In genomic region chr10:128147064-128147463, GRCh38 we compare ENCODE assay signal across 13 cellular contexts. TPM values are rescaled to one million over a fixed set of nuclear protein-coding genes. Genes with fewer than 3 reads are reported as not detected.
A peak's percentile ranks its signal among the peaks of the same experiment; 100 is the strongest.
DNase-seq lines count a peak whose midpoint lies in the region; ATAC-seq, FAIRE-seq and TF ChIP-seq lines count a peak whose summit lies in the region.
"Had no signal": no experiment of that assay in that cellular context is flagged by ENCODE, and none has a peak within 500 bp of the region (broad histone marks: within the 10 kb centered on the region; RNA-seq: fewer than 3 reads in every experiment).

No MANE protein-coding gene starts in this region.

- no peaks in the 10 kb centered on the region for H4K20me1 ChIP-seq in OCI-LY3 (ENCODE audit: insufficient read depth, low read length)
- no peaks in the 10 kb centered on the region for H4K20me1 ChIP-seq in neural progenitor cell (ENCODE audit: low read depth)

- no peaks in the 10 kb centered on the region for H3K27me3 ChIP-seq in OCI-LY3 (ENCODE audit: low read depth, low read length)
- no peaks in the 10 kb centered on the region for H3K27me3 ChIP-seq in small intestine (ENCODE audit: control insufficient read depth in 2 of 2, insufficient read depth in 2 of 2, low read length in 2 of 2)
- peaks cover 20% of the 10 kb centered on the region for H3K27me3 ChIP-seq in neural progenitor cell
- H3K27me3 ChIP-seq: thyroid gland had no signal

- no peak overlapping the region for H3K4me3 Mint-ChIP-seq in neural progenitor cell

- H3K27ac ChIP-seq in OCI-LY3 (ENCODE audit: low read length) (no peak overlapping the region; the same call in 1 of the 2 replicates), small intestine (ENCODE audit: low read depth in 1 of 2, low read length in 1 of 2) (no peak overlapping the region), neural progenitor cell (no peak overlapping the region)
- H3K27ac ChIP-seq: thyroid gland, VCaP had no signal

- H3K9me3 Mint-ChIP-seq in neural progenitor cell, result no peaks in the 10 kb centered on the region

- H3K36me3 ChIP-seq in OCI-LY3 (replicated peaks; ENCODE audit: low read depth, low read length) (peaks cover 4% of the 10 kb centered on the region), small intestine (ENCODE audit: control insufficient read depth in 2 of 2, insufficient read depth in 2 of 2, low read length in 2 of 2) (no peaks in the 10 kb centered on the region), neural progenitor cell (no peaks in the 10 kb centered on the region)
- H3K36me3 ChIP-seq: thyroid gland had no signal

- H3K27me3 Mint-ChIP-seq in neural progenitor cell (ENCODE audit: insufficient read depth, low read depth), result peaks cover 22% of the 10 kb centered on the region

- TF ChIP-seq CTCF in OCI-LY3 (IDR thresholded peaks at IDR 0.05; ENCODE audit: low read depth, low read length), result no peak
- TF ChIP-seq CTCF in neural progenitor cell (IDR thresholded peaks at IDR 0.05), result no peak

- H3K4me3 ChIP-seq in OCI-LY3 (ENCODE audit: low read length) (peak overlapping the region; percentile 31; the same call in 1 of the 2 replicates), small intestine (ENCODE audit: low read depth in 1 of 2, low read length in 2 of 2) (no peak overlapping the region), neural progenitor cell (no peak overlapping the region)
- H3K4me3 ChIP-seq: thyroid gland had no signal

- H3K4me2 ChIP-seq in OCI-LY3 (ENCODE audit: low read length) (peak overlapping the region; percentile 49; the same call in 1 of the 2 replicates), neural progenitor cell (no peak overlapping the region)

- no peak overlapping the region for H3K27ac Mint-ChIP-seq in neural progenitor cell
- H3K27ac Mint-ChIP-seq: CD4-positive, CD25-positive, alpha-beta regulatory T cell had no signal

- H3K4me1 ChIP-seq in OCI-LY3 (ENCODE audit: low read length) (peaks cover 12% of the 10 kb centered on the region), small intestine (ENCODE audit: control insufficient read depth in 2 of 2, insufficient read depth in 1 of 2, low read depth in 1 of 2, low read length in 1 of 2) (no peaks in the 10 kb centered on the region), neural progenitor cell (peaks cover 6% of the 10 kb centered on the region)

- ATAC-seq in HG02623 (IDR thresholded peaks at IDR 0.05; ENCODE audit: unreplicated experiment), result peak; percentile 57
- peak; percentile 49 for ATAC-seq in stimulated activated naive CD8-positive, alpha-beta T cell treated with anti-CD3 and anti-CD28 coated beads, Interleukin-15, Interleukin-2, amounts not matched to agents 100 U/mL and 50 U/mL, for 24 hours

- WGBS in small intestine, 3 donors, result 67 to 68% (median 67%) methylated on average over 4 of the region's 4 CpGs

- H3K4me1 Mint-ChIP-seq in neural progenitor cell, result peaks cover 14% of the 10 kb centered on the region

- H3F3A ChIP-seq in neural progenitor cell (ENCODE audit: low read depth), result peaks cover 8% of the 10 kb centered on the region

- FAIRE-seq in small intestine (lab: Jason Lieb, UNC), result no peak

- peak; percentile 41 for DNase-seq in stimulated activated CD4-positive, alpha-beta T cell treated with anti-CD3 and anti-CD28 coated beads, Interleukin-15, amount 100 ng/mL, for 24 hours
- DNase-seq in stimulated activated CD4-positive, alpha-beta T cell treated with anti-CD3 and anti-CD28 coated beads, Interleukin-2, amount 100 ng/mL, for 48 hours, result no peak
- DNase-seq in stimulated activated naive CD8-positive, alpha-beta T cell treated with anti-CD3 and anti-CD28 coated beads, Interleukin-15, Interleukin-2, amounts not matched to agents 100 U/mL and 50 U/mL, for 24 hours, result peak; percentile 34
- DNase-seq in NCI-H2029 treated with DMSO at 0.1 percent for 48 hours (lab: John Stamatoyannopoulos, UW), result no peak
- DNase-seq in small intestine, result no peak
- DNase-seq in neural progenitor cell (ENCODE audit: low spot score), result no peak
- DNase-seq: aorta; CD4-positive, CD25-positive, alpha-beta regulatory T cell; NCI-H1417; thyroid gland had no signal

- no peaks in the 10 kb centered on the region for H3K36me3 Mint-ChIP-seq in neural progenitor cell

- peaks cover 4% of the 10 kb centered on the region; the same call in 1 of the 2 replicates for H3K9me3 ChIP-seq in OCI-LY3 (ENCODE audit: insufficient read depth, low read length)
- no peaks in the 10 kb centered on the region for H3K9me3 ChIP-seq in small intestine (ENCODE audit: control insufficient read depth, low read depth)
- no peaks in the 10 kb centered on the region for H3K9me3 ChIP-seq in neural progenitor cell (ENCODE audit: low read depth)
- H3K9me3 ChIP-seq: thyroid gland had no signal

- H2AFZ ChIP-seq in OCI-LY3 (ENCODE audit: low read depth, low read length), result no peak overlapping the region
- no peak overlapping the region for H2AFZ ChIP-seq in neural progenitor cell (replicated peaks)

- no peaks in the 10 kb centered on the region for H3K79me2 ChIP-seq in OCI-LY3 (ENCODE audit: low read length)
- no peaks in the 10 kb centered on the region for H3K79me2 ChIP-seq in neural progenitor cell (ENCODE audit: low read depth)

- no peak overlapping the region for H3K9ac ChIP-seq in OCI-LY3 (ENCODE audit: low read length)
- H3K9ac ChIP-seq in neural progenitor cell, result no peak overlapping the region

RNA-seq across cellular contexts. Expression of gene MKI67, which starts 20.8 kb away (rescaled TPM):
- polyA plus RNA-seq in small intestine, result 10 to 100 TPM in 1 of 3 donors, 1 to 10 TPM in 1, under 1 TPM in 1; 0.45 to 29.6 (median 1.4) TPM
- total RNA-seq in neural progenitor cell (ENCODE audit: low replicate concordance), result 65.8 and 71.3 TPM in 2 replicates

Comparison
In these comparisons a context has a peak if more than half of its experiments do, and no peak if none do; other contexts are left out.
1. DNase-seq: peak in stimulated activated CD4-positive, alpha-beta T cell treated with anti-CD3 and anti-CD28 coated beads, Interleukin-15, amount 100 ng/mL, for 24 hours (single experiment) and stimulated activated naive CD8-positive, alpha-beta T cell treated with anti-CD3 and anti-CD28 coated beads, Interleukin-15, Interleukin-2, amounts not matched to agents 100 U/mL and 50 U/mL, for 24 hours (single experiment); none in stimulated activated CD4-positive, alpha-beta T cell treated with anti-CD3 and anti-CD28 coated beads, Interleukin-2, amount 100 ng/mL, for 48 hours (0 of 2), NCI-H2029 treated with DMSO at 0.1 percent for 48 hours (single experiment), small intestine (single experiment) and neural progenitor cell (single experiment).